Comparison of ENCODE assay signal across 9 cellular contexts in the genomic region with DNA sequence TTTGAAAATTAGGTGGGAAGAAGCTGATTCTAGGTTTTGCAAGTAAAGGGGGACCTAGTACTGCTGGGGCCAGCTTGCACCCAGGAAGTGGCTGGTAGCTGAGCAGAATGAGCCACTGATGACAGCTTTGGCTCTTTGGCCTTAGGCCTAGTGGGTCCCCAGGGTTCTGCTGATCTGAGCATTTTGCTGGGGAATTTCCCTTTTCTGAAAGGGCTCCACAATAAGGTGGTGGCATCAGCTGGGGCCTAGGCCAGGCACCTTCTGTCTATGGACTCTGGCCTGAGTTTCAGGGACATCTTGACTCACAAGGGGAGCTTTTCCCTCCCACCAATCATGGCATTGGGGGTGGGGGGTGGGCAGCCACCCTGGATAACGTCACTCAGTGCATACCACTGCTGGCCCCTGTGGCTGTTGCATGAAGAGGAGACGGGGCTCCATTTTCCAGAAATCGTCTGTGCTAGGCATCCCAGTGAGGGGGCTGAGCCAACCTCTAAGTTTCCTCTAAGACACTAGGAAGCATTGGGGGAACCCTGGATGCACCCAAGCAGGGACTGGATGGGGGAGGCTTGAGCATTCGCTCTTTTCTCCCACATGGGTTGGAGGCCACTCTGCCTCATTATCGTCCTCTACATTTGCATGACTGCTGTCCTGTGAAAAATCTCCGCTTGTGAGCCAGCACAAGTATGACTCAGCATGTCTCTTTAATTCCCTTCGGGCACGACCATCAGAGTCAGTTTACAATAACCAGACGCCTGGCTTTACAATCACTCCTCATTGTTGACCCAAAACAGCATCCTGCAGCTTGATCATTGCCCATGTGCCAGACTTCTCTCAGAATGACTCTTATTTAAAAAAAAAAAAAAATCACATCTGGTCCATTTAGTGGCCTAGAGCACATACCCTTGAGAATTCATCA.
DNase-seq lines count a peak whose midpoint lies in the region; ATAC-seq and TF ChIP-seq lines count a peak whose summit lies in the region.
"Had no signal": no experiment of that assay in that cellular context is flagged by ENCODE, and none has a peak within 500 bp of the region (broad histone marks: within the 10 kb centered on the region; RNA-seq: fewer than 3 reads in every experiment).

No MANE protein-coding gene starts in this region.

- peak; percentile 86 for DNase-seq in AG09319 (ENCODE audit: extremely low read depth, low read depth)
- peak; percentile 40 for DNase-seq in NCI-H345 treated with DMSO at 0.1 percent for 48 hours (lab: John Stamatoyannopoulos, UW; ENCODE audit: unreplicated experiment)
- peak; percentile 94 for DNase-seq in fibroblast of the aortic adventitia (ENCODE audit: low read depth)
- peak; percentile 11 for DNase-seq in stimulated activated naive B cell treated with anti-CD40 and anti-IgM and Interleukin-4, amounts not matched to agents 10 μg/mL and 1 μg/mL and 100 μg/mL, for 72 hours
- DNase-seq in SW 1271 (lab: John Stamatoyannopoulos, UW): no peak
- DNase-seq in activated gamma-delta T cell (lab: John Stamatoyannopoulos, UW): no peak
- DNase-seq: activated naive CD8-positive, alpha-beta T cell treated with anti-CD3 and anti-CD28 coated beads, Interleukin-2, amount 10 ng/mL, durations not matched to agents 7 days and 5 days had no signal

- H3K4me3 Mint-ChIP-seq in stimulated activated naive B cell treated with anti-CD40 and anti-IgM and Interleukin-4, amounts not matched to agents 10 μg/mL and 1 μg/mL and 100 μg/mL, for 72 hours: no peak overlapping the region
- H3K4me3 Mint-ChIP-seq: activated naive CD8-positive, alpha-beta T cell treated with anti-CD3 and anti-CD28 coated beads, Interleukin-2, amount 10 ng/mL, durations not matched to agents 7 days and 5 days had no signal

- peaks cover under 1 to 13% of the 10 kb centered on the region in 2 donors for H3K9me3 Mint-ChIP-seq in stimulated activated naive B cell treated with anti-CD40 and anti-IgM and Interleukin-4, amounts not matched to agents 10 μg/mL and 1 μg/mL and 100 μg/mL, for 72 hours
- H3K9me3 Mint-ChIP-seq: activated naive CD8-positive, alpha-beta T cell treated with anti-CD3 and anti-CD28 coated beads, Interleukin-2, amount 10 ng/mL, durations not matched to agents 7 days and 5 days had no signal

- peaks cover 0 to under 1% of the 10 kb centered on the region in 2 donors for H3K4me1 Mint-ChIP-seq in stimulated activated naive B cell treated with anti-CD40 and anti-IgM and Interleukin-4, amounts not matched to agents 10 μg/mL and 1 μg/mL and 100 μg/mL, for 72 hours

- H3K27ac Mint-ChIP-seq in stimulated activated naive B cell treated with anti-CD40 and anti-IgM and Interleukin-4, amounts not matched to agents 10 μg/mL and 1 μg/mL and 100 μg/mL, for 72 hours: no peak overlapping the region
- H3K27ac Mint-ChIP-seq: activated naive CD8-positive, alpha-beta T cell treated with anti-CD3 and anti-CD28 coated beads, Interleukin-2, amount 10 ng/mL, durations not matched to agents 7 days and 5 days had no signal

- H3K4me3 ChIP-seq in fibroblast of the aortic adventitia (ENCODE audit: low read depth, low read length): no peak overlapping the region

- peaks cover 1 to 13% of the 10 kb centered on the region in 2 donors for H3K27me3 Mint-ChIP-seq in stimulated activated naive B cell treated with anti-CD40 and anti-IgM and Interleukin-4, amounts not matched to agents 10 μg/mL and 1 μg/mL and 100 μg/mL, for 72 hours

- ATAC-seq in GM21786 (IDR thresholded peaks at IDR 0.05; ENCODE audit: unreplicated experiment) (peak; percentile 75), GM21526 (IDR thresholded peaks at IDR 0.05; ENCODE audit: low FRiP score, unreplicated experiment) (no peak)
- ATAC-seq in stimulated activated naive B cell treated with anti-CD40 and anti-IgM and Interleukin-4, amounts not matched to agents 10 μg/mL and 1 μg/mL and 100 μg/mL, for 72 hours (replicated peaks): peak; percentile 93 to 95

- no peak for TF ChIP-seq CTCF in AG09319 (IDR thresholded peaks at IDR 0.05; ENCODE audit: low read depth, low read length)
- TF ChIP-seq CTCF in fibroblast of the aortic adventitia (IDR thresholded peaks at IDR 0.05; ENCODE audit: insufficient read depth, low read length): no peak

- no peaks in the 10 kb centered on the region for H3K36me3 Mint-ChIP-seq in stimulated activated naive B cell treated with anti-CD40 and anti-IgM and Interleukin-4, amounts not matched to agents 10 μg/mL and 1 μg/mL and 100 μg/mL, for 72 hours
- H3K36me3 Mint-ChIP-seq: activated naive CD8-positive, alpha-beta T cell treated with anti-CD3 and anti-CD28 coated beads, Interleukin-2, amount 10 ng/mL, durations not matched to agents 7 days and 5 days had no signal

Comparison
In these comparisons a context has a peak if more than half of its experiments do, and no peak if none do; other contexts are left out.
1. DNase-seq: peak in AG09319 (single experiment), NCI-H345 treated with DMSO at 0.1 percent for 48 hours (single experiment), fibroblast of the aortic adventitia (single experiment) and stimulated activated naive B cell treated with anti-CD40 and anti-IgM and Interleukin-4, amounts not matched to agents 10 μg/mL and 1 μg/mL and 100 μg/mL, for 72 hours (single experiment); none in SW 1271 (0 of 2) and activated gamma-delta T cell (single experiment).